Comparison of ENCODE assay signal across 14 cellular contexts in the genomic region with DNA sequence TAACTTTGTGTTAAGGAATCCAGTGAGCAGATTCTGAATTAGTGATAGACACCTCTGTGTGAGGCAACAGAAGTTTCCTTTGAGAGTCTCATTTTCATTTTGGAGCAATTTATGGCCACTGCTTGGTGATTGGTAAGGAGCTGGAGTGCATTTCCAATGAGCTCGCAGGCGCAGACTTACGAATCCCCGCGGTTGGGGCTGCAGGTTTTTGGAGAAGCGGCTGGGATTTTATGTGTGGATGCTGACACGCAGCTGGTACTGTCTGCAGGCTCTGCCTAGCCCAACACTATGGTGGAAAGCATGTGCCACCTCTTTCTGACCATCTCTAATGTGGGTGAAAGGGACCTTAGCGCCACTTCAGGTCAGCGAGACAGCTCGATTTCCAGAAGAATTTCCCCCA.
DNase-seq lines count a peak whose midpoint lies in the region; TF ChIP-seq lines count a peak whose summit lies in the region.
"Had no signal": no experiment of that assay in that cellular context is flagged by ENCODE, and none has a peak within 500 bp of the region (broad histone marks: within the 10 kb centered on the region; RNA-seq: fewer than 3 reads in every experiment).

No MANE protein-coding gene starts in this region.

- no peak for TF ChIP-seq CTCF in brain (conservative IDR thresholded peaks at IDR 0.05)
- TF ChIP-seq CTCF in spleen (IDR thresholded peaks at IDR 0.05 in 8 of 11, conservative IDR thresholded peaks at IDR 0.05 in 3 of 11) = no peak

- no peak overlapping the region for H2BK120ac ChIP-seq in neuronal stem cell (ENCODE audit: low read depth, low read length)

- TF ChIP-seq POLR2A in spleen (IDR thresholded peaks at IDR 0.05) = no peak

- no peak overlapping the region for H2AFZ ChIP-seq in neuronal stem cell (ENCODE audit: low read length)

- peaks cover 9% of the 10 kb centered on the region for H3K36me3 Mint-ChIP-seq in brain
- H3K36me3 Mint-ChIP-seq: CD4-positive, alpha-beta memory T cell had no signal

- H3K27me3 ChIP-seq in iPS-20b (ENCODE audit: insufficient read depth, low read length) (no peaks in the 10 kb centered on the region), spleen (replicated peaks in 1 of 7) (no peaks in the 10 kb centered on the region), neuronal stem cell (ENCODE audit: control insufficient read depth in 3 of 3, insufficient read depth in 3 of 3, low read depth in 1 of 3, low read length in 3 of 3) (no peaks in the 10 kb centered on the region)

- H3K4me1 ChIP-seq in iPS-20b (ENCODE audit: insufficient read depth, low read length) (peaks cover 42% of the 10 kb centered on the region; the same call in 1 of the 2 replicates), spleen (peaks cover 0 to 19% (median 6%) of the 10 kb centered on the region in 6 donors), neuronal stem cell (ENCODE audit: control insufficient read depth in 2 of 2, insufficient read depth in 1 of 2, low read depth in 1 of 2, low read length in 2 of 2) (peaks cover 0 to 11% of the 10 kb centered on the region in 2 donors)

- H4K8ac ChIP-seq in neuronal stem cell (ENCODE audit: low read depth, low read length) = no peak overlapping the region

- H3K36me3 ChIP-seq in iPS-20b (ENCODE audit: insufficient read depth, low read depth, low read length) = no peaks in the 10 kb centered on the region
- no peaks in the 10 kb centered on the region for H3K36me3 ChIP-seq in spleen
- no peaks in the 10 kb centered on the region for H3K36me3 ChIP-seq in neuronal stem cell (replicated peaks in 1 of 2; ENCODE audit: control insufficient read depth in 2 of 2, insufficient read depth in 2 of 2, low read length in 2 of 2)

- H3K9me3 ChIP-seq in iPS-20b (ENCODE audit: insufficient read depth, low read depth, low read length) = no peaks in the 10 kb centered on the region
- H3K9me3 ChIP-seq in spleen = no peaks in the 10 kb centered on the region
- H3K9me3 ChIP-seq in neuronal stem cell (replicated peaks in 1 of 2; ENCODE audit: control insufficient read depth in 2 of 2, insufficient read depth in 1 of 2, low read depth in 1 of 2, low read length in 2 of 2) = no peaks in the 10 kb centered on the region

- no peak overlapping the region for H3K4ac ChIP-seq in neuronal stem cell (ENCODE audit: low read length)

- H2BK12ac ChIP-seq in neuronal stem cell (ENCODE audit: low read length) = no peak overlapping the region

- 86 to 94% (median 92%) methylated on average over 10 of the region's 10 CpGs for WGBS in spleen, 5 donors
- no CpG with 5 or more reads among the region's 10 CpGs for WGBS in neuronal stem cell (ENCODE audit: extremely low coverage in 2 of 2, insufficient read length in 2 of 2, insufficient replicate concordance in 1 of 2), 2 donors

- H3K79me1 ChIP-seq in neuronal stem cell (ENCODE audit: low read depth, low read length) = no peaks in the 10 kb centered on the region

- H3K9ac ChIP-seq in iPS-20b (ENCODE audit: low read depth, low read length) (peak overlapping the region; percentile 33; the same call in 1 of the 2 replicates), neuronal stem cell (ENCODE audit: low read depth, low read length, poor library complexity) (no peak overlapping the region)

- peak; percentile 36 for DNase-seq in spleen
- DNase-seq in CD1c-positive myeloid dendritic cell (ENCODE audit: extremely low spot score) = no peak
- no peak for DNase-seq in cerebellar nuclear complex (lab: John Stamatoyannopoulos, UW)
- DNase-seq in neuronal stem cell (ENCODE audit: low spot score) = no peak
- DNase-seq in NCI-H1694 (lab: John Stamatoyannopoulos, UW) = no peak
- DNase-seq: ACHN; CD4-positive, alpha-beta memory T cell; DMS79 treated with DMSO at 0.1 percent for 48 hours; GF-D8; HFFc6 had no signal

- no peak overlapping the region for H4K91ac ChIP-seq in neuronal stem cell (ENCODE audit: low read depth, low read length, poor library complexity)

- H2BK15ac ChIP-seq in neuronal stem cell (ENCODE audit: low read length) = no peak overlapping the region

- H3K4me3 ChIP-seq in iPS-20b (ENCODE audit: low read length) = no peak overlapping the region
- no peak overlapping the region for H3K4me3 ChIP-seq in spleen
- H3K4me3 ChIP-seq in neuronal stem cell (ENCODE audit: low read length in 2 of 2) = no peak overlapping the region

- intact Hi-C loops in spleen (cut with DNase I; ENCODE audit: low total_unique reads) = no loop called here

- H3K27me3 Mint-ChIP-seq in brain = no peaks in the 10 kb centered on the region

- no peak overlapping the region for H3K18ac ChIP-seq in neuronal stem cell (ENCODE audit: low read length)

- peaks cover 0 to 7% (median 0%) of the 10 kb centered on the region in 5 experiments for H3K9me3 Mint-ChIP-seq in brain
- H3K9me3 Mint-ChIP-seq: CD4-positive, alpha-beta memory T cell had no signal

- no peak overlapping the region for H3K14ac ChIP-seq in neuronal stem cell (ENCODE audit: low read length)

- no peak overlapping the region for H3K23ac ChIP-seq in neuronal stem cell (ENCODE audit: low read depth, low read length, poor library complexity)

- H3K27ac ChIP-seq in iPS-20b (ENCODE audit: low read length) = no peak overlapping the region
- H3K27ac ChIP-seq in spleen = no peak overlapping the region
- no peak overlapping the region for H3K27ac ChIP-seq in neuronal stem cell (replicated peaks; ENCODE audit: low read length)
- H3K27ac ChIP-seq: C4-2B, HL-60 had no signal

- peak overlapping the region in 2 of 5 experiments; percentile 15 to 26 for H3K4me3 Mint-ChIP-seq in brain
- H3K4me3 Mint-ChIP-seq: CD4-positive, alpha-beta memory T cell; HFFc6 had no signal

- no peak overlapping the region for H2AK5ac ChIP-seq in neuronal stem cell (ENCODE audit: low read depth, low read length)

- H2BK5ac ChIP-seq in neuronal stem cell (ENCODE audit: low read length) = no peak overlapping the region

- H3K4me1 Mint-ChIP-seq in brain = peaks cover 83% of the 10 kb centered on the region

- no peak overlapping the region for H3K4me2 ChIP-seq in neuronal stem cell (ENCODE audit: insufficient read depth, low read length, poor library complexity, severe bottlenecking)

- peak overlapping the region in 3 of 5 experiments; percentile 65 to 74 (median 66) for H3K27ac Mint-ChIP-seq in brain
- H3K27ac Mint-ChIP-seq: CD4-positive, alpha-beta memory T cell; HFFc6 had no signal
